Comparison of ENCODE assay signal across 36 cellular contexts in the genomic region with DNA sequence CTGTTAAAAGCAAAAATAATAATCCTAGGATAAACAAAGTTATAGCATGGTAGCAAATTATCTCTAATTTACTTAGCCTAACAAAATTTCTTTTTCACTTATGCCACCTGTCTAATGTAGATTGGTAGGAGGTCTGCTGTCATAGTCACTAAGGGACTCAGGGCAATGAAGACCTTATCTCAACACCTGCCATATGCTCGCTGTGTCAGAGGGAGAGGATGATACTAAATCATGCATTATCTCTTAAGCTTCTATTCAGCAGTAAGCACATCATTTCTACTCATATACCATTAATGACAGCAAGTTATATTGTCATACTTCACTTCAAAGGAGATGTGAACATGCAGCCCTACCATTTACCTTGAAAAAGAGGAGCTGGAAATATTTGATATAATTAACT. TPM values are rescaled to one million over a fixed set of nuclear protein-coding genes. Genes with fewer than 3 reads are reported as not detected.
"Had no signal": no experiment of that assay in that cellular context is flagged by ENCODE, and none has a peak within 500 bp of the region (broad histone marks: within the 10 kb centered on the region; RNA-seq: fewer than 3 reads in every experiment).

No MANE protein-coding gene starts in this region.

- H3K27me3 Mint-ChIP-seq: activated CD8-positive, alpha-beta T cell treated with anti-CD3 and anti-CD28 coated beads for 36 hours; activated naive CD8-positive, alpha-beta T cell treated with anti-CD3 and anti-CD28 coated beads for 36 hours; activated naive CD8-positive, alpha-beta T cell treated with anti-CD3 and anti-CD28 coated beads, Interleukin-2, amount 50 U/mL, for 24 hours; effector memory CD8-positive, alpha-beta T cell had no signal

- H3K4me1 Mint-ChIP-seq: activated naive CD4-positive, alpha-beta T cell treated with anti-CD3 and anti-CD28 coated beads, Interleukin-2, amount 50 U/mL, for 24 hours; activated naive CD8-positive, alpha-beta T cell treated with anti-CD3 and anti-CD28 coated beads for 36 hours; activated naive CD8-positive, alpha-beta T cell treated with anti-CD3 and anti-CD28 coated beads, Interleukin-2, amount 50 U/mL, for 24 hours had no signal

- H3K27ac ChIP-seq: adrenal gland, body of pancreas, epithelial cell of prostate, esophagus squamous epithelium, gastroesophageal sphincter, heart right ventricle, hepatocyte had no signal

- H3K9me3 ChIP-seq: adrenal gland, body of pancreas, esophagus squamous epithelium, gastroesophageal sphincter, heart right ventricle had no signal

- H3K27ac Mint-ChIP-seq: activated CD8-positive, alpha-beta T cell treated with anti-CD3 and anti-CD28 coated beads for 36 hours; activated naive CD4-positive, alpha-beta T cell treated with anti-CD3 and anti-CD28 coated beads for 36 hours; activated naive CD4-positive, alpha-beta T cell treated with anti-CD3 and anti-CD28 coated beads, Interleukin-2, amount 50 U/mL, for 24 hours; activated naive CD8-positive, alpha-beta T cell treated with anti-CD3 and anti-CD28 coated beads for 36 hours; activated naive CD8-positive, alpha-beta T cell treated with anti-CD3 and anti-CD28 coated beads, Interleukin-2, amount 50 U/mL, for 24 hours; activated T-helper 1 cell treated with anti-CD3 and anti-CD28 coated beads, Interleukin-12 subunit alpha, Interleukin-12 subunit beta, Interleukin-2, Interleukin-4 antibody, amounts not matched to agents 30 ng/mL and 10 ng/mL and 1 ng/mL, durations not matched to agents 14 hours and 24 hours and 36 hours; activated T-helper 2 cell treated with anti-CD3 and anti-CD28 coated beads, Interferon-gamma antibody, Interleukin-2, Interleukin-4, amounts not matched to agents 10 μg/mL and 5 μg/mL and 100 μg/mL, durations not matched to agents 14 hours and 24 hours and 36 hours; effector memory CD8-positive, alpha-beta T cell; WTC11 had no signal

- DNase-seq: activated CD4-positive, alpha-beta T cell treated with anti-CD3 and anti-CD28 coated beads for 1 hour; activated CD4-positive, alpha-beta T cell treated with anti-CD3 and anti-CD28 coated beads for 4 hours; activated CD4-positive, alpha-beta T cell treated with anti-CD3 and anti-CD28 coated beads, Interleukin-2, amount 50 U/mL, for 1 hour; activated CD4-positive, alpha-beta T cell treated with anti-CD3 and anti-CD28 coated beads, Interleukin-2, amount 50 U/mL, for 48 hours; activated CD8-positive, alpha-beta memory T cell treated with anti-CD3 and anti-CD28 coated beads for 24 hours; activated CD8-positive, alpha-beta T cell treated with anti-CD3 and anti-CD28 coated beads for 36 hours; activated effector memory CD4-positive, alpha-beta T cell treated with anti-CD3 and anti-CD28 coated beads, Interleukin-2, amount 50 U/mL, for 16 hours; activated naive CD4-positive, alpha-beta T cell treated with anti-CD3 and anti-CD28 coated beads for 36 hours; activated naive CD8-positive, alpha-beta T cell treated with anti-CD3 and anti-CD28 coated beads for 36 hours; activated naive CD8-positive, alpha-beta T cell treated with anti-CD3 and anti-CD28 coated beads, Interleukin-2, amount 50 U/mL, for 24 hours; activated T-cell treated with anti-CD3 and anti-CD28 coated beads, Interleukin-2, amount 50 U/mL, for 1 hour; activated T-cell treated with anti-CD3 and anti-CD28 coated beads, Interleukin-2, amount 50 U/mL, for 48 hours; adrenal gland; amygdala; aorta; body of pancreas; cortex of kidney; dermis blood vessel endothelial cell; effector CD4-positive, alpha-beta T cell; effector memory CD8-positive, alpha-beta T cell; esophagus squamous epithelium; foreskin melanocyte; heart right ventricle; T-helper 2 cell had no signal

- H3K27me3 ChIP-seq: adrenal gland, body of pancreas, esophagus squamous epithelium, gastroesophageal sphincter, hepatocyte had no signal

- H3K9me3 Mint-ChIP-seq: activated CD8-positive, alpha-beta T cell treated with anti-CD3 and anti-CD28 coated beads for 36 hours; activated naive CD4-positive, alpha-beta T cell treated with anti-CD3 and anti-CD28 coated beads for 36 hours; activated naive CD4-positive, alpha-beta T cell treated with anti-CD3 and anti-CD28 coated beads, Interleukin-2, amount 50 U/mL, for 24 hours; activated naive CD8-positive, alpha-beta T cell treated with anti-CD3 and anti-CD28 coated beads for 36 hours; activated naive CD8-positive, alpha-beta T cell treated with anti-CD3 and anti-CD28 coated beads, Interleukin-2, amount 50 U/mL, for 24 hours; activated T-helper 1 cell treated with anti-CD3 and anti-CD28 coated beads, Interleukin-12 subunit alpha, Interleukin-12 subunit beta, Interleukin-2, Interleukin-4 antibody, amounts not matched to agents 30 ng/mL and 10 ng/mL and 1 ng/mL, durations not matched to agents 14 hours and 24 hours and 36 hours; activated T-helper 2 cell treated with anti-CD3 and anti-CD28 coated beads, Interferon-gamma antibody, Interleukin-2, Interleukin-4, amounts not matched to agents 10 μg/mL and 5 μg/mL and 100 μg/mL, durations not matched to agents 14 hours and 24 hours and 36 hours; effector memory CD8-positive, alpha-beta T cell; WTC11 had no signal

- H3K36me3 Mint-ChIP-seq: activated naive CD4-positive, alpha-beta T cell treated with anti-CD3 and anti-CD28 coated beads, Interleukin-2, amount 50 U/mL, for 24 hours; activated naive CD8-positive, alpha-beta T cell treated with anti-CD3 and anti-CD28 coated beads for 36 hours; WTC11 had no signal

- H3K4me1 ChIP-seq: adrenal gland, body of pancreas, esophagus squamous epithelium, gastroesophageal sphincter, heart right ventricle had no signal

- H3K4me3 Mint-ChIP-seq: activated CD8-positive, alpha-beta T cell treated with anti-CD3 and anti-CD28 coated beads for 36 hours; activated naive CD4-positive, alpha-beta T cell treated with anti-CD3 and anti-CD28 coated beads for 36 hours; activated naive CD4-positive, alpha-beta T cell treated with anti-CD3 and anti-CD28 coated beads, Interleukin-2, amount 50 U/mL, for 24 hours; activated naive CD8-positive, alpha-beta T cell treated with anti-CD3 and anti-CD28 coated beads for 36 hours; activated naive CD8-positive, alpha-beta T cell treated with anti-CD3 and anti-CD28 coated beads, Interleukin-2, amount 50 U/mL, for 24 hours; activated T-helper 1 cell treated with anti-CD3 and anti-CD28 coated beads, Interleukin-12 subunit alpha, Interleukin-12 subunit beta, Interleukin-2, Interleukin-4 antibody, amounts not matched to agents 30 ng/mL and 10 ng/mL and 1 ng/mL, durations not matched to agents 14 hours and 24 hours and 36 hours; effector memory CD8-positive, alpha-beta T cell; WTC11 had no signal

- H3K4me3 ChIP-seq: adrenal gland, body of pancreas, esophagus squamous epithelium, gastroesophageal sphincter, heart right ventricle, hepatocyte had no signal

- H3K36me3 ChIP-seq: adrenal gland, esophagus squamous epithelium, gastroesophageal sphincter, heart right ventricle had no signal

RNA-seq across cellular contexts. Expression of a gene that starts 44.1 kb away (rescaled TPM):
- total RNA-seq: activated CD8-positive, alpha-beta T cell treated with anti-CD3 and anti-CD28 coated beads for 36 hours; activated naive CD4-positive, alpha-beta T cell treated with anti-CD3 and anti-CD28 coated beads for 36 hours; activated naive CD8-positive, alpha-beta T cell treated with anti-CD3 and anti-CD28 coated beads for 36 hours; activated T-helper 1 cell treated with anti-CD3 and anti-CD28 coated beads, Interleukin-12 subunit alpha, Interleukin-12 subunit beta, Interleukin-2, Interleukin-4 antibody, amounts not matched to agents 30 ng/mL and 10 ng/mL and 1 ng/mL, durations not matched to agents 14 hours and 24 hours and 36 hours; activated T-helper 2 cell treated with anti-CD3 and anti-CD28 coated beads, Interferon-gamma antibody, Interleukin-2, Interleukin-4, amounts not matched to agents 10 μg/mL and 5 μg/mL and 100 μg/mL, durations not matched to agents 14 hours and 24 hours and 36 hours; adrenal gland; aorta; chondrocyte; dermis blood vessel endothelial cell; esophagus squamous epithelium; fibroblast of lung; fibroblast of villous mesenchyme; gastroesophageal sphincter; glomerular endothelial cell; heart right ventricle; WTC11 had no signal
- polyA plus RNA-seq: adrenal gland, aorta, esophagus, fibroblast of lung, heart right ventricle had no signal
